Comparison of ENCODE assay signal across 21 cellular contexts in the genomic region with DNA sequence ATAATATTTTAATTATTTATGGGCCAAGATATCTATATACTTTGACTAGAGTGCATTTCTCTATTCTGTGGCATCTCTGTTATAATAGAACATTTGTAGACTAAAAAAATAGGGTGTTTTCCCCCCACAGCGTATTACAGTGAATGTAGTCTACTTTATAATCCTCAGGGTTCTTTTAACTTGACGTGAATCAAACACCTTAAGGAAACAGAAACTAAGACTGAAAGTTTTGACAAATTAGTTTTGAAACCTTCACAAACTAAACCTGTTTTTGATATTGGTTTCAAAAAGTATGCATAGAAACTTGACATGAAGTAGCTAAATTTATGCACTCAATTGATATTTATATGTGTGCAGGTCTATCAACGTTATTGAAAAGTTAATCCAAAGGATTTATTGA.
A peak's percentile ranks its signal among the peaks of the same experiment; 100 is the strongest.
DNase-seq lines count a peak whose midpoint lies in the region; ATAC-seq and TF ChIP-seq lines count a peak whose summit lies in the region.
"Had no signal": no experiment of that assay in that cellular context is flagged by ENCODE, and none has a peak within 500 bp of the region (broad histone marks: within the 10 kb centered on the region; RNA-seq: fewer than 3 reads in every experiment).

No MANE protein-coding gene starts in this region.

- no peak overlapping the region for H2BK120ac ChIP-seq in neuronal stem cell (ENCODE audit: low read depth, low read length)

- no peak overlapping the region for H3K14ac ChIP-seq in neuronal stem cell (ENCODE audit: low read length)

- H3K4me2 ChIP-seq in neuronal stem cell (ENCODE audit: insufficient read depth, low read length, poor library complexity, severe bottlenecking) (no peak overlapping the region), Karpas-422 (ENCODE audit: low read depth, low read length, poor library complexity, severe bottlenecking) (no peak overlapping the region)

- H3K27me3 ChIP-seq in neuronal stem cell (ENCODE audit: control insufficient read depth in 3 of 3, insufficient read depth in 3 of 3, low read depth in 1 of 3, low read length in 3 of 3) (no peaks in the 10 kb centered on the region), Karpas-422 (ENCODE audit: low read length) (no peaks in the 10 kb centered on the region)
- H3K27me3 ChIP-seq: heart right ventricle, upper lobe of right lung had no signal

- H3K27ac ChIP-seq in neuronal stem cell (replicated peaks; ENCODE audit: low read length): no peak overlapping the region
- no peak overlapping the region for H3K27ac ChIP-seq in Karpas-422 (ENCODE audit: low read length)
- H3K27ac ChIP-seq: heart right ventricle, upper lobe of right lung, VCaP had no signal

- H3K4ac ChIP-seq in neuronal stem cell (ENCODE audit: low read length): no peak overlapping the region

- H2AFZ ChIP-seq in neuronal stem cell (ENCODE audit: low read length) (no peak overlapping the region), Karpas-422 (ENCODE audit: low read length) (no peak overlapping the region)

- H3K4me1 ChIP-seq in neuronal stem cell (ENCODE audit: control insufficient read depth in 2 of 2, insufficient read depth in 1 of 2, low read depth in 1 of 2, low read length in 2 of 2) (no peaks in the 10 kb centered on the region), Karpas-422 (ENCODE audit: low read length) (no peaks in the 10 kb centered on the region)
- H3K4me1 ChIP-seq: heart right ventricle, upper lobe of right lung had no signal

- H4K20me1 ChIP-seq in Karpas-422 (ENCODE audit: insufficient read depth, low read depth, low read length): no peaks in the 10 kb centered on the region

- H2BK12ac ChIP-seq in neuronal stem cell (ENCODE audit: low read length): no peak overlapping the region

- no peak overlapping the region for H3K18ac ChIP-seq in neuronal stem cell (ENCODE audit: low read length)

- ATAC-seq in GM19395 (IDR thresholded peaks at IDR 0.05; ENCODE audit: unreplicated experiment) (peak; percentile 83), HG02943 (IDR thresholded peaks at IDR 0.05; ENCODE audit: low read depth, unreplicated experiment) (peak; percentile 72), HG03442 (IDR thresholded peaks at IDR 0.05; ENCODE audit: unreplicated experiment) (peak; percentile 63)
- ATAC-seq: activated CD8-positive, alpha-beta T cell treated with anti-CD3 and anti-CD28 coated beads for 36 hours; heart right ventricle; stimulated activated naive CD8-positive, alpha-beta T cell treated with anti-CD3 and anti-CD28 coated beads, Interleukin-15, Interleukin-2, amounts not matched to agents 100 U/mL and 50 U/mL, for 24 hours; upper lobe of right lung had no signal

- H4K8ac ChIP-seq in neuronal stem cell (ENCODE audit: low read depth, low read length): no peak overlapping the region

- DNase-seq in GM13977 (ENCODE audit: low spot score) (peak; percentile 4), NCI-H2107 (lab: John Stamatoyannopoulos, UW) (no peak), neuronal stem cell (ENCODE audit: low spot score) (no peak), Karpas-422 (no peak), NCI-H146 treated with DMSO at 0.1 percent for 48 hours (lab: John Stamatoyannopoulos, UW; ENCODE audit: unreplicated experiment) (no peak)
- DNase-seq: activated CD8-positive, alpha-beta T cell treated with anti-CD3 and anti-CD28 coated beads for 36 hours; CD4-positive, CD25-positive, alpha-beta regulatory T cell; DMS53; effector CD8-positive, alpha-beta T cell; heart right ventricle; mesenchymal stem cell; NCI-H1694; NCI-H446; nephron progenitor cell; Right ventricle myocardium superior; stimulated activated naive CD8-positive, alpha-beta T cell treated with anti-CD3 and anti-CD28 coated beads, Interleukin-15, Interleukin-2, amounts not matched to agents 100 U/mL and 50 U/mL, for 24 hours; upper lobe of right lung had no signal

- no peak for TF ChIP-seq CTCF in GM13977 (IDR thresholded peaks at IDR 0.05; ENCODE audit: extremely low read depth, insufficient read depth, missing control alignments)

- no peak overlapping the region for H4K91ac ChIP-seq in neuronal stem cell (ENCODE audit: low read depth, low read length, poor library complexity)

- in situ Hi-C loops in GM13977 (cut with MboI; ENCODE audit: low pct_unique_long_range_greater_than_20kb, low sequenced_read_pairs, unreplicated experiment): no loop called here

- H3K9me2 ChIP-seq in Karpas-422 (replicated peaks; ENCODE audit: insufficient read depth, low read length): no peaks in the 10 kb centered on the region

- no peak overlapping the region for H3K4me3 ChIP-seq in neuronal stem cell (ENCODE audit: low read length in 2 of 2)
- H3K4me3 ChIP-seq in Karpas-422 (ENCODE audit: low read length): no peak overlapping the region
- H3K4me3 ChIP-seq: heart right ventricle, upper lobe of right lung had no signal

- H2BK15ac ChIP-seq in neuronal stem cell (ENCODE audit: low read length): no peak overlapping the region

- no peak overlapping the region for H2BK5ac ChIP-seq in neuronal stem cell (ENCODE audit: low read length)

- no peak overlapping the region for H3K9ac ChIP-seq in neuronal stem cell (ENCODE audit: low read depth, low read length, poor library complexity)
- H3K9ac ChIP-seq in Karpas-422 (ENCODE audit: low read length): no peak overlapping the region

- no peaks in the 10 kb centered on the region for H3K9me3 ChIP-seq in neuronal stem cell (replicated peaks in 1 of 2; ENCODE audit: control insufficient read depth in 2 of 2, insufficient read depth in 1 of 2, low read depth in 1 of 2, low read length in 2 of 2)
- no peaks in the 10 kb centered on the region for H3K9me3 ChIP-seq in Karpas-422 (ENCODE audit: low read length)
- H3K9me3 ChIP-seq: upper lobe of right lung had no signal

- no peaks in the 10 kb centered on the region for H3K36me3 ChIP-seq in neuronal stem cell (replicated peaks in 1 of 2; ENCODE audit: control insufficient read depth in 2 of 2, insufficient read depth in 2 of 2, low read length in 2 of 2)
- no peaks in the 10 kb centered on the region for H3K36me3 ChIP-seq in Karpas-422 (ENCODE audit: insufficient read depth, low read length)
- H3K36me3 ChIP-seq: heart right ventricle, upper lobe of right lung had no signal

- H2AK5ac ChIP-seq in neuronal stem cell (ENCODE audit: low read depth, low read length): no peak overlapping the region

- WGBS in neuronal stem cell (ENCODE audit: extremely low coverage in 2 of 2, insufficient read length in 2 of 2, insufficient replicate concordance in 1 of 2), 2 donors: no CpG with 5 or more reads among the region's 3 CpGs

- H3K79me2 ChIP-seq in Karpas-422 (ENCODE audit: low read length): no peaks in the 10 kb centered on the region

- H3K23ac ChIP-seq in neuronal stem cell (ENCODE audit: low read depth, low read length, poor library complexity): no peak overlapping the region

- H3K79me1 ChIP-seq in neuronal stem cell (ENCODE audit: low read depth, low read length): no peaks in the 10 kb centered on the region
